ENCODE assay signal across 8 cellular contexts in genomic region chr7:4715385-4715770, GRCh38. TPM values are rescaled to one million over a fixed set of nuclear protein-coding genes. Genes with fewer than 3 reads are reported as not detected.
DNase-seq lines count a peak whose midpoint lies in the region; ATAC-seq and TF ChIP-seq lines count a peak whose summit lies in the region.

No MANE protein-coding gene starts in this region.

- no peaks in the 10 kb centered on the region for H3K9me3 ChIP-seq in BE2C

- DNase-seq in AG09319 (ENCODE audit: extremely low read depth, low read depth) (peak; percentile 57), SIG-M5 (lab: John Stamatoyannopoulos, UW) (peak; percentile 82), fibroblast of mammary gland (ENCODE audit: low read depth) (peak; percentile 94), occipital lobe (lab: John Stamatoyannopoulos, UW) (peak; percentile 24), BE2C (no peak), middle frontal gyrus (ENCODE audit: extremely low spot score, low spot score) (no peak)
- no peak for DNase-seq in activated CD4-positive, alpha-beta T cell treated with anti-CD3 and anti-CD28 coated beads, Interleukin-2, amount 10 ng/mL, durations not matched to agents 7 days and 5 days

- peaks cover 43% of the 10 kb centered on the region for H3K4me1 Mint-ChIP-seq in activated CD4-positive, alpha-beta T cell treated with anti-CD3 and anti-CD28 coated beads, Interleukin-2, amount 10 ng/mL, durations not matched to agents 7 days and 5 days

- no peak for ATAC-seq in activated CD4-positive, CD25-positive, alpha-beta regulatory T cell treated with anti-CD3 and anti-CD28 coated beads, Interleukin-2, amount 50 U/mL, for 24 hours

- H3K27me3 Mint-ChIP-seq in activated CD4-positive, alpha-beta T cell treated with anti-CD3 and anti-CD28 coated beads, Interleukin-2, amount 10 ng/mL, durations not matched to agents 7 days and 5 days, result no peaks in the 10 kb centered on the region

- H3K27me3 ChIP-seq in BE2C, result no peaks in the 10 kb centered on the region

- H3K4me3 ChIP-seq in fibroblast of mammary gland (ENCODE audit: control insufficient read depth, low read depth, low read length) (peak overlapping the region; percentile 38), BE2C (ENCODE audit: low read depth, low read length) (no peak overlapping the region)

- H3K27ac Mint-ChIP-seq in activated CD4-positive, alpha-beta T cell treated with anti-CD3 and anti-CD28 coated beads, Interleukin-2, amount 10 ng/mL, durations not matched to agents 7 days and 5 days, result no peak overlapping the region

- CTCF ChIA-PET in activated CD4-positive, alpha-beta T cell treated with anti-CD3 and anti-CD28 coated beads, Interleukin-2, amount 10 ng/mL, durations not matched to agents 7 days and 5 days (lab: Charles Lee), result interaction anchor here (0.7 kb wide), 1 partner anchor 204 kb away, joined by 3 read pairs; no protein-coding TSS in a partner anchor

- no peak for TF ChIP-seq CTCF in AG09319 (IDR thresholded peaks at IDR 0.05; ENCODE audit: low read depth, low read length)
- no peak for TF ChIP-seq CTCF in fibroblast of mammary gland (conservative IDR thresholded peaks at IDR 0.05; ENCODE audit: control insufficient read depth, insufficient read depth, low read depth, low read length)
- TF ChIP-seq CTCF in BE2C (IDR thresholded peaks at IDR 0.05; ENCODE audit: low read depth, low read length), result no peak

- peaks cover 5% of the 10 kb centered on the region for H3K36me3 ChIP-seq in BE2C

- POLR2A ChIA-PET in activated CD4-positive, alpha-beta T cell treated with anti-CD3 and anti-CD28 coated beads, Interleukin-2, amount 10 ng/mL, durations not matched to agents 7 days and 5 days (lab: Charles Lee), result no interaction called here

- peaks cover 21% of the 10 kb centered on the region for H3K36me3 Mint-ChIP-seq in activated CD4-positive, alpha-beta T cell treated with anti-CD3 and anti-CD28 coated beads, Interleukin-2, amount 10 ng/mL, durations not matched to agents 7 days and 5 days (ENCODE audit: low read depth)

- H3K9me3 Mint-ChIP-seq in activated CD4-positive, alpha-beta T cell treated with anti-CD3 and anti-CD28 coated beads, Interleukin-2, amount 10 ng/mL, durations not matched to agents 7 days and 5 days, result no peaks in the 10 kb centered on the region

- H3K4me1 ChIP-seq in BE2C, result no peaks in the 10 kb centered on the region

- no peak overlapping the region for H3K4me3 Mint-ChIP-seq in activated CD4-positive, alpha-beta T cell treated with anti-CD3 and anti-CD28 coated beads, Interleukin-2, amount 10 ng/mL, durations not matched to agents 7 days and 5 days

RNA-seq across cellular contexts. Expression of gene FOXK1, which starts 33.3 kb away (rescaled TPM):
- total RNA-seq in occipital lobe, result 19.8 TPM
- polyA plus RNA-seq in BE2C (2012; ENCODE audit: insufficient read depth, insufficient read length, low read depth), result 26.0 TPM
- total RNA-seq in activated CD4-positive, alpha-beta T cell treated with anti-CD3 and anti-CD28 coated beads, Interleukin-2, amount 10 ng/mL, durations not matched to agents 7 days and 5 days, result 10 to 100 TPM; 32.0 to 36.2 TPM

Comparison
In these comparisons a context has a peak if more than half of its experiments do, and no peak if none do; other contexts are left out.
1. DNase-seq: peak in AG09319 (single experiment), SIG-M5 (single experiment), fibroblast of mammary gland (single experiment) and occipital lobe (single experiment); none in BE2C (single experiment), activated CD4-positive, alpha-beta T cell treated with anti-CD3 and anti-CD28 coated beads, Interleukin-2, amount 10 ng/mL, durations not matched to agents 7 days and 5 days (single experiment) and middle frontal gyrus (single experiment).